In the genomic region with DNA sequence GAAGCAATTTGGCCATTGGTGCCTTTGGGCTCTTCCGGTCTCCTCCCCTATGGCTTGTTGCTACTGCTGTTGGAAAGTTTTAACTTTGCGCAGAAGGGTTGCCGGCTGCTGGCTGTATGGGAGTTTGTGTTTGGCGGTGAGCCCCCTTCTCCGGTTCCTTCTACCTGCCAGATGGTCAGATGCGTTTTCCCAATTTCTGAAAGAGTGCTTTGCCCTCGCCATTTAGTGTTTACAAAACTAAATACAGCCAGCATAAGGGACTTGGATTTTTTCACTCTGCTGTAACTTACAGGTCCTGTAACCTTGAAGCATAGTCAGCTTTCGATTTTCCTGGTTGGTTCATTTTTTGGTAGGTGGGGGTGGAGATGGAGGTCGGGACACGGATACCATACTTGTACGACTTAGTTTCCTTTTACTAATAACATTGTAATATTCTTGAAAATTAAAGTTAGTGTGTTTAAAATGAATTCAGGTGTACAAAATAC, we compare ENCODE assay signal across 8 cellular contexts. TPM values are rescaled to one million over a fixed set of nuclear protein-coding genes. Genes with fewer than 3 reads are reported as not detected.
DNase-seq lines count a peak whose midpoint lies in the region; ATAC-seq and TF ChIP-seq lines count a peak whose summit lies in the region.

No MANE protein-coding gene starts in this region.

- CTCF ChIA-PET in Panc1 (lab: Charles Lee), result no interaction called here

- no peaks in the 10 kb centered on the region; the same call in 1 of the 2 replicates for H3K36me3 ChIP-seq in Panc1 (ENCODE audit: control insufficient read depth, insufficient read depth, low read length)

- H3K27ac ChIP-seq in Panc1 (ENCODE audit: low read length), result peak overlapping the region; percentile 88

- H3K9me3 ChIP-seq in Panc1 (ENCODE audit: control insufficient read depth, insufficient read depth, low read depth, low read length), result no peaks in the 10 kb centered on the region

- H3K27me3 Mint-ChIP-seq in effector memory CD8-positive, alpha-beta T cell, result no peaks in the 10 kb centered on the region

- peak; percentile 14 for ATAC-seq in GM18858 (IDR thresholded peaks at IDR 0.05; ENCODE audit: unreplicated experiment)
- ATAC-seq in HG03045 (IDR thresholded peaks at IDR 0.05; ENCODE audit: unreplicated experiment), result peak; percentile 27
- peak; percentile 62 for ATAC-seq in Panc1
- ATAC-seq in effector memory CD8-positive, alpha-beta T cell (replicated peaks), result no peak

- intact Hi-C loops in Panc1 (cut with micrococcal nuclease; ENCODE audit: unreplicated experiment), result loop anchor here (1.0 kb wide), 1 partner anchor 18 kb away; no protein-coding TSS in a partner anchor

- no peak for TF ChIP-seq CTCF in Panc1 (IDR thresholded peaks at IDR 0.05)

- H3K36me3 Mint-ChIP-seq in effector memory CD8-positive, alpha-beta T cell (ENCODE audit: insufficient read depth), result peaks cover 37% of the 10 kb centered on the region

- POLR2A ChIA-PET in Panc1 (lab: Charles Lee), result no interaction called here

- no TSS peak for BruUV-seq in Panc1 (replicated peaks; lab: Mats Ljungman, UMichigan)

- no peaks in the 10 kb centered on the region for H3K9me3 Mint-ChIP-seq in effector memory CD8-positive, alpha-beta T cell

- in situ Hi-C loops in Panc1 (cut with HindIII; ENCODE audit: low pct_unique_long_range_greater_than_20kb, low sequenced_read_pairs), result no loop called here

- H3K4me3 ChIP-seq in Panc1 (ENCODE audit: low read depth in 2 of 2, low read length in 2 of 2), result peak overlapping the region; percentile 77 to 85

- H3K4me1 Mint-ChIP-seq in effector memory CD8-positive, alpha-beta T cell (ENCODE audit: low read depth in 2 of 2), result peaks cover 31 to 56% of the 10 kb centered on the region in 2 donors

- DNase-seq in AG08396 (ENCODE audit: low spot score), result peak; percentile 83
- DNase-seq in Panc1 (ENCODE audit: low read depth, low spot score), result peak; percentile 32
- DNase-seq in effector memory CD8-positive, alpha-beta T cell, result peak in 1 of 3 experiments; percentile 5
- DNase-seq in mucosa of gallbladder (ENCODE audit: low spot score), result peak; percentile 75
- no peak for DNase-seq in foreskin melanocyte
- DNase-seq in occipital lobe (lab: John Stamatoyannopoulos, UW), result no peak

- peak overlapping the region; percentile 98 to 100 for H3K27ac Mint-ChIP-seq in effector memory CD8-positive, alpha-beta T cell

- H3K4me1 ChIP-seq in Panc1 (ENCODE audit: control insufficient read depth, insufficient read depth, low read length), result peaks cover 6% of the 10 kb centered on the region

- H3K27me3 ChIP-seq in Panc1 (ENCODE audit: control insufficient read depth, insufficient read depth, low read length), result no peaks in the 10 kb centered on the region

- peak overlapping the region; percentile 87 to 99 for H3K4me3 Mint-ChIP-seq in effector memory CD8-positive, alpha-beta T cell

RNA-seq across cellular contexts. Expression of a gene that starts 0.6 kb away (rescaled TPM):
- total RNA-seq in Panc1 (2021; ENCODE audit: unreplicated experiment) (34.7 TPM), mucosa of gallbladder (22.7 TPM), occipital lobe (31.7 TPM)
- 17.4 TPM for polyA plus RNA-seq in Panc1 (2012; ENCODE audit: insufficient read length)

RNA-seq across cellular contexts. Expression of a gene that starts 19.1 kb away (rescaled TPM):
- total RNA-seq in Panc1 (2021; ENCODE audit: unreplicated experiment) (275 TPM), mucosa of gallbladder (206 TPM), occipital lobe (394 TPM)
- polyA plus RNA-seq in Panc1 (2012; ENCODE audit: insufficient read length), result 178 TPM

RNA-seq across cellular contexts. Expression of a gene that starts 45.7 kb away (rescaled TPM):
- total RNA-seq in Panc1 (2021; ENCODE audit: unreplicated experiment) (553 TPM), mucosa of gallbladder (221 TPM), occipital lobe (158 TPM)
- polyA plus RNA-seq in Panc1 (2012; ENCODE audit: insufficient read length), result 376 TPM

RNA-seq across cellular contexts. Expression of a gene that starts 46.2 kb away (rescaled TPM):
- total RNA-seq in Panc1 (2021; ENCODE audit: unreplicated experiment) (278 TPM), mucosa of gallbladder (115 TPM), occipital lobe (63.3 TPM)
- polyA plus RNA-seq in Panc1 (2012; ENCODE audit: insufficient read length), result 401 TPM

Comparison
In these comparisons a context has a peak if more than half of its experiments do, and no peak if none do; other contexts are left out.
1. DNase-seq: peak in AG08396 (single experiment), Panc1 (single experiment) and mucosa of gallbladder (single experiment); none in foreskin melanocyte (single experiment) and occipital lobe (single experiment).